Comparison of ENCODE assay signal across 8 cellular contexts in the genomic region with DNA sequence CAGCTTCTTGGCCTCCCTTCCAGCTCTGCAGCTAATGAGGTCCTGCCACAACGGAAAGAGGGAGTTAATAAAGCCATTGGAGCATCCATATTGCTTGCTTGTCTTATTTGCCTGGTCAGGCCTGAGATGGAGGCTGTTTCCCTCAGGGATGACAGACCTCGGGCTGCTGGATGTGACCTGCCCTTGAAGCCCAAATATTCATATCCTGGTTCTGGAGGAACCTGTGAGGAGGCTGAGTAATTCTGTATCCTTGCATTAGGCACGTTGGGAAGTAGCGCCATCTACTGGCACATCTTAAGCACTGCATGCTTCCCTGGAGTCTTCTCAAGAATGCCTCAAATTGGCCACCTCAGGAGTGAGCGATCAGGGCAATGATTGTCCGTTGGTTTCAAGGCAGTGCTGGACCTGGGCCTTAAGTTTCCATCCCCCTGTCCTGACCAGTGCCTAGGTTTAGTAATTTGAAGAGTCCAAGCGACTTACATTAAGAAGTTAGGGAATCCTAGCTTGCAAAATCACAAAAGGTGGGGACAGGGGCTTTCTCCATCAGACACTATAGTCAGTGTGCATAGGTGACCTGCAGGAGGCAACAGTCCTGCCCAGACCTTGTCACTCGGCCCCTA. TPM values are rescaled to one million over a fixed set of nuclear protein-coding genes. Genes with fewer than 3 reads are reported as not detected.
A peak's percentile ranks its signal among the peaks of the same experiment; 100 is the strongest.
DNase-seq lines count a peak whose midpoint lies in the region; ATAC-seq and TF ChIP-seq lines count a peak whose summit lies in the region.

No MANE protein-coding gene starts in this region.

- H3K4me3 ChIP-seq in HUES64 (ENCODE audit: low read length) (no peak overlapping the region), neural cell (ENCODE audit: low read length) (no peak overlapping the region)

- H3K27ac ChIP-seq in HUES64 (ENCODE audit: low read depth, low read length) (0 out of 2 replicates have a peak overlapping the region, but pooled peaks have one; percentile 6), neural cell (ENCODE audit: low read length) (no peak overlapping the region)

- TF ChIP-seq EP300 in neural cell (conservative IDR thresholded peaks at IDR 0.05; ENCODE audit: poor library complexity, severe bottlenecking), result no peak

- no peaks in the 10 kb centered on the region for H3K27me3 ChIP-seq in HUES64 (ENCODE audit: insufficient read depth, low read length)
- no peaks in the 10 kb centered on the region for H3K27me3 ChIP-seq in neural cell (ENCODE audit: insufficient read depth, low read depth, low read length)

- H4K20me1 ChIP-seq in neural cell (ENCODE audit: insufficient read depth), result no peaks in the 10 kb centered on the region

- H2AFZ ChIP-seq in neural cell (ENCODE audit: low read depth, low read length), result no peak overlapping the region

- no peaks in the 10 kb centered on the region for H3K9me3 ChIP-seq in HUES64 (ENCODE audit: insufficient read depth, low read depth, low read length)
- H3K9me3 ChIP-seq in neural cell (ENCODE audit: low read length), result no peaks in the 10 kb centered on the region

- H3F3A ChIP-seq in neural cell (ENCODE audit: insufficient read depth, low read length, poor library complexity, severe bottlenecking), result no peaks in the 10 kb centered on the region

- H3K9me2 ChIP-seq in neural cell (ENCODE audit: insufficient read depth, low read length), result no peaks in the 10 kb centered on the region

- peak; percentile 90 for TF ChIP-seq RAD21 in neural cell (conservative IDR thresholded peaks at IDR 0.05)

- H3K9ac ChIP-seq in HUES64 (ENCODE audit: low read depth, low read length) (no peak overlapping the region), neural cell (ENCODE audit: low read length) (no peak overlapping the region)

- WGBS in HUES64, result 39% methylated on average over 8 of the region's 8 CpGs

- peak; percentile 82 for DNase-seq in NCI-H510A treated with DMSO at 0.1 percent for 48 hours (lab: John Stamatoyannopoulos, UW)
- DNase-seq in NCI-H510A (lab: John Stamatoyannopoulos, UW), result no peak
- DNase-seq in OCI-M2 (lab: John Stamatoyannopoulos, UW; ENCODE audit: unreplicated experiment), result peak; percentile 48
- peak; percentile 70 for DNase-seq in activated T-cell treated with anti-CD3 and anti-CD28 coated beads, Interleukin-2, amount 50 U/mL, for 1 hour
- DNase-seq in fibroblast of gingiva (ENCODE audit: low read depth), result peak; percentile 65
- peak; percentile 70 for DNase-seq in stimulated activated naive CD8-positive, alpha-beta T cell treated with anti-CD3 and anti-CD28 coated beads, Interleukin-15, Interleukin-2, amounts not matched to agents 100 U/mL and 50 U/mL, for 24 hours

- peak; percentile 79 for ATAC-seq in stimulated activated naive CD8-positive, alpha-beta T cell treated with anti-CD3 and anti-CD28 coated beads, Interleukin-15, Interleukin-2, amounts not matched to agents 100 U/mL and 50 U/mL, for 24 hours

- H3K4me1 ChIP-seq in HUES64 (ENCODE audit: insufficient read depth, low read length), result peaks cover 12% of the 10 kb centered on the region

- peak; percentile 96 for TF ChIP-seq CTCF in neural cell (IDR thresholded peaks at IDR 0.05; ENCODE audit: poor library complexity, severe bottlenecking)

- H3K36me3 ChIP-seq in HUES64 (ENCODE audit: insufficient read depth, low read length) (peaks cover 52% of the 10 kb centered on the region), neural cell (ENCODE audit: insufficient read depth, low read length) (no peaks in the 10 kb centered on the region)

- H3K4me2 ChIP-seq in neural cell (ENCODE audit: low read length), result no peak overlapping the region

- no peaks in the 10 kb centered on the region for H3K79me2 ChIP-seq in neural cell (replicated peaks; ENCODE audit: insufficient read depth, low read length)

TF ChIP-seq in neural cell, 6 proteins besides CTCF, POLR2A, EP300 and RAD21:
- TF ChIP-seq REST (IDR thresholded peaks at IDR 0.05; ENCODE audit: borderline replicate concordance), result no peak
- peak; percentile 87 for TF ChIP-seq SMC3 (conservative IDR thresholded peaks at IDR 0.05; ENCODE audit: poor library complexity)
- no peak for TF ChIP-seq EZH2 (IDR thresholded peaks at IDR 0.05; ENCODE audit: borderline replicate concordance, insufficient read depth, low read length, poor library complexity, severe bottlenecking)
- TF ChIP-seq MXI1 (conservative IDR thresholded peaks at IDR 0.05; ENCODE audit: poor library complexity, severe bottlenecking), result peak; percentile 20

RNA-seq across cellular contexts. Expression of gene NASP, which starts 13.8 kb away (rescaled TPM):
- polyA plus RNA-seq in HUES64 (2013, experiment 1 of 2), result 490 TPM
- 517 TPM for polyA plus RNA-seq in HUES64 (2013, experiment 2 of 2)
- 177 and 179 TPM in 2 replicates for polyA plus RNA-seq in neural cell
- 98.1 and 113 TPM in 2 replicates for polyA minus RNA-seq in neural cell

RNA-seq across cellular contexts. Expression of gene AKR1A1, which starts 19.4 kb away (rescaled TPM):
- polyA plus RNA-seq in HUES64 (2013, experiment 1 of 2), result 165 TPM
- polyA plus RNA-seq in HUES64 (2013, experiment 2 of 2), result 188 TPM
- polyA plus RNA-seq in neural cell, result 149 and 170 TPM in 2 replicates
- 52.0 and 55.5 TPM in 2 replicates for polyA minus RNA-seq in neural cell

RNA-seq across cellular contexts. Expression of gene PRDX1, which starts 48.4 kb away (rescaled TPM):
- polyA plus RNA-seq in HUES64 (2013, experiment 1 of 2), result 869 TPM
- polyA plus RNA-seq in HUES64 (2013, experiment 2 of 2), result 854 TPM
- polyA plus RNA-seq in neural cell, result 239 and 304 TPM in 2 replicates
- 75.4 and 84.0 TPM in 2 replicates for polyA minus RNA-seq in neural cell

RNA-seq across cellular contexts. Expression of gene CCDC17, which starts 53.8 kb away (rescaled TPM):
- 0.25 TPM for polyA plus RNA-seq in HUES64 (2013, experiment 1 of 2)
- polyA plus RNA-seq in HUES64 (2013, experiment 2 of 2), result 0.51 TPM
- polyA plus RNA-seq in neural cell, result 0.34 and 1.1 TPM in 2 replicates
- polyA minus RNA-seq in neural cell, result 2.0 and 2.2 TPM in 2 replicates
